Comparison of ENCODE assay signal across 8 cellular contexts in genomic region chr1:230176871-230177411, GRCh38.
DNase-seq lines count a peak whose midpoint lies in the region; ATAC-seq and TF ChIP-seq lines count a peak whose summit lies in the region.

No MANE protein-coding gene starts in this region.

- no peaks in the 10 kb centered on the region for H3K27me3 Mint-ChIP-seq in activated T-cell treated with anti-CD3 and anti-CD28 coated beads, Interleukin-2, amount 50 U/mL, for 24 hours

- peak in 1 of 7 experiments; percentile 5 for TF ChIP-seq CTCF in body of pancreas (IDR thresholded peaks at IDR 0.05)
- no peak for TF ChIP-seq CTCF in lower lobe of right lung (IDR thresholded peaks at IDR 0.05)
- TF ChIP-seq CTCF in tibial artery (IDR thresholded peaks at IDR 0.05): peak; percentile 8 to 16

- peaks cover 49% of the 10 kb centered on the region for H3K4me1 Mint-ChIP-seq in activated T-cell treated with anti-CD3 and anti-CD28 coated beads, Interleukin-2, amount 50 U/mL, for 24 hours (ENCODE audit: low read depth)

- no peaks in the 10 kb centered on the region for H3K9me3 Mint-ChIP-seq in activated T-cell treated with anti-CD3 and anti-CD28 coated beads, Interleukin-2, amount 50 U/mL, for 24 hours

- H3K27me3 ChIP-seq in body of pancreas: no peaks in the 10 kb centered on the region
- H3K27me3 ChIP-seq in lower lobe of right lung (ENCODE audit: low read depth): no peaks in the 10 kb centered on the region
- H3K27me3 ChIP-seq in tibial artery: no peaks in the 10 kb centered on the region

- H3K27ac ChIP-seq in body of pancreas: peak overlapping the region; percentile 7 to 63 (median 42)
- no peak overlapping the region for H3K27ac ChIP-seq in lower lobe of right lung
- peak overlapping the region in 1 of 2 donors; percentile 48 for H3K27ac ChIP-seq in tibial artery

- no peak for TF ChIP-seq POLR2A in body of pancreas (IDR thresholded peaks at IDR 0.05)

- WGBS in body of pancreas, 2 donors: 28 to 52% methylated on average over 17 of the region's 17 CpGs

- peaks cover 0 to 5% of the 10 kb centered on the region in 2 donors for H3K36me3 ChIP-seq in body of pancreas (replicated peaks in 1 of 2; ENCODE audit: insufficient read depth in 1 of 2, low read depth in 2 of 2)
- peaks cover 8% of the 10 kb centered on the region for H3K36me3 ChIP-seq in lower lobe of right lung
- H3K36me3 ChIP-seq in tibial artery: peaks cover 0 to 9% (median 3%) of the 10 kb centered on the region in 3 donors

- H3K4me1 ChIP-seq in body of pancreas (peaks cover 47% of the 10 kb centered on the region), lower lobe of right lung (peaks cover 5% of the 10 kb centered on the region), tibial artery (peaks cover 0 to 35% (median 18%) of the 10 kb centered on the region in 4 donors)

- ATAC-seq in body of pancreas (peak; percentile 87), lower lobe of right lung (peak; percentile 58)

- H3K27ac Mint-ChIP-seq in activated T-cell treated with anti-CD3 and anti-CD28 coated beads, Interleukin-2, amount 50 U/mL, for 24 hours: peak overlapping the region; percentile 51

- H3K4me3 ChIP-seq in body of pancreas (no peak overlapping the region), lower lobe of right lung (peak overlapping the region; percentile 27), tibial artery (peak overlapping the region; percentile 31 to 34)

- in situ Hi-C loops in ACHN (cut with HindIII; ENCODE audit: low pct_ligation_motif_present, low pct_unique_long_range_greater_than_20kb, low sequenced_read_pairs): no loop called here

- no peak overlapping the region for H3K4me3 Mint-ChIP-seq in activated T-cell treated with anti-CD3 and anti-CD28 coated beads, Interleukin-2, amount 50 U/mL, for 24 hours

- intact Hi-C loops in body of pancreas (cut with DNase I): no loop called here
- intact Hi-C loops in lower lobe of right lung (cut with DNase I): no loop called here
- intact Hi-C loops in tibial artery (cut with DNase I; ENCODE audit: low total_unique reads): no loop called here

- DNase-seq in activated T-cell treated with anti-CD3 and anti-CD28 coated beads, Interleukin-2, amount 50 U/mL, for 24 hours: no peak
- DNase-seq in activated T-cell treated with anti-CD3 and anti-CD28 coated beads for 4 hours (no peak), body of pancreas (peak; percentile 66 to 87 (median 80)), lower lobe of right lung (no peak), tibial artery (peak; percentile 80 to 86), NCI-H345 (lab: John Stamatoyannopoulos, UW) (no peak), ACHN (no peak), HPDE6-E6E7 (ENCODE audit: extremely low spot score) (no peak)

- peaks cover 51% of the 10 kb centered on the region for H3K36me3 Mint-ChIP-seq in activated T-cell treated with anti-CD3 and anti-CD28 coated beads, Interleukin-2, amount 50 U/mL, for 24 hours (ENCODE audit: low read depth)

- H3K9me3 ChIP-seq in body of pancreas (no peaks in the 10 kb centered on the region), lower lobe of right lung (no peaks in the 10 kb centered on the region), tibial artery (no peaks in the 10 kb centered on the region)

Comparison
In these comparisons a context has a peak if more than half of its experiments do, and no peak if none do; other contexts are left out.
1. DNase-seq: peak in body of pancreas (4 of 4) and tibial artery (2 of 2); none in activated T-cell treated with anti-CD3 and anti-CD28 coated beads, Interleukin-2, amount 50 U/mL, for 24 hours (single experiment), activated T-cell treated with anti-CD3 and anti-CD28 coated beads for 4 hours (single experiment), lower lobe of right lung (single experiment), NCI-H345 (single experiment), ACHN (single experiment) and HPDE6-E6E7 (single experiment).
2. H3K4me3 ChIP-seq: peak in lower lobe of right lung (single experiment) and tibial artery (2 of 2); none in body of pancreas (0 of 2).